In genomic region chr2:8676191-8676914, GRCh38 we compare ENCODE assay signal across 8 cellular contexts. TPM values are rescaled to one million over a fixed set of nuclear protein-coding genes. Genes with fewer than 3 reads are reported as not detected.
DNase-seq lines count a peak whose midpoint lies in the region; ATAC-seq, FAIRE-seq and TF ChIP-seq lines count a peak whose summit lies in the region.

No MANE protein-coding gene starts in this region.

- H4K20me1 ChIP-seq in K562 (replicated peaks; ENCODE audit: control insufficient read depth, insufficient read depth, low read length): no peaks in the 10 kb centered on the region

- H3K9me1 ChIP-seq in K562 (ENCODE audit: control insufficient read depth, insufficient read depth, low read length): no peaks in the 10 kb centered on the region

- TF ChIP-seq EP300 in K562 (IDR thresholded peaks at IDR 0.05; ENCODE audit: low read length): no peak

- H3K27ac ChIP-seq in K562 (ENCODE audit: extremely low read depth, low read depth, low read length) (no peak overlapping the region), iPS DF 6.9 (ENCODE audit: low read length) (no peak overlapping the region)

- POLR2A ChIA-PET in K562 (lab: Yijun Ruan, JAX): interaction anchor here (1.2 kb wide), 1 partner anchor 12 kb away, joined by 3 read pairs; no protein-coding TSS in a partner anchor

- H3K4me1 ChIP-seq in K562 (replicated peaks in 1 of 2; ENCODE audit: control insufficient read depth in 2 of 2, insufficient read depth in 2 of 2, low read length in 2 of 2): peaks cover 26 to 34% of the 10 kb centered on the region in 2 experiments
- H3K4me1 ChIP-seq in iPS DF 6.9 (ENCODE audit: control insufficient read depth, insufficient read depth, low read length): peaks cover 8% of the 10 kb centered on the region; the same call in 1 of the 2 replicates

- H3K79me2 ChIP-seq in K562 (ENCODE audit: control insufficient read depth, insufficient read depth, low read length): peaks cover 4% of the 10 kb centered on the region; the same call in 1 of the 3 replicates

- H3K36me3 ChIP-seq in K562 (ENCODE audit: control insufficient read depth, insufficient read depth, low read length) (no peaks in the 10 kb centered on the region), iPS DF 6.9 (ENCODE audit: control insufficient read depth, insufficient read depth, low read length) (no peaks in the 10 kb centered on the region)

- H2AFZ ChIP-seq in K562 (ENCODE audit: low read depth, low read length): no peak overlapping the region

- H3K27me3 Mint-ChIP-seq in activated T-cell treated with anti-CD3 and anti-CD28 coated beads, Interleukin-2, amount 50 U/mL, for 24 hours: peaks cover 60% of the 10 kb centered on the region

- no peak for TF ChIP-seq POLR2A in K562 (conservative IDR thresholded peaks at IDR 0.05)

- TF ChIP-seq CTCF in K562 (IDR thresholded peaks at IDR 0.05 in 2 of 3, conservative IDR thresholded peaks at IDR 0.05 in 1 of 3; ENCODE audit: insufficient read depth in 2 of 3, low read depth in 1 of 3, low read length in 3 of 3) (no peak), retinal pigment epithelial cell (conservative IDR thresholded peaks at IDR 0.05; ENCODE audit: low read depth, low read length) (no peak), GM10266 (IDR thresholded peaks at IDR 0.05; ENCODE audit: control insufficient read depth, insufficient read depth, low read depth, missing control alignments) (no peak)

- CTCF ChIA-PET in K562 (lab: Yijun Ruan, JAX; ENCODE audit: low intra/inter-chr PET ratio): no interaction called here

- in situ Hi-C loops in K562 (cut with MboI): loop anchor here (25.0 kb wide), 2 partner anchors 664 to 1589 kb away; no protein-coding TSS in a partner anchor

- H3K9me3 Mint-ChIP-seq in activated T-cell treated with anti-CD3 and anti-CD28 coated beads, Interleukin-2, amount 50 U/mL, for 24 hours: peaks cover 19% of the 10 kb centered on the region

- 98% methylated on average over 23 of the region's 51 CpGs for WGBS in K562 (ENCODE audit: insufficient coverage, low coverage, missing lambda C conversion rate)
- no CpG with 5 or more reads among the region's 51 CpGs for WGBS in iPS DF 6.9 (ENCODE audit: insufficient coverage, insufficient read length)

- no peaks in the 10 kb centered on the region; the same call in none of the 2 replicates for H3K9me3 ChIP-seq in K562 (replicated peaks; ENCODE audit: control insufficient read depth, insufficient read depth, low read depth, low read length)
- H3K9me3 ChIP-seq in iPS DF 6.9 (ENCODE audit: control insufficient read depth, insufficient read depth, low read length): no peaks in the 10 kb centered on the region

- no peak overlapping the region for H3K4me2 ChIP-seq in K562 (ENCODE audit: insufficient read depth, low read length)

- ATAC-seq in K562 (no peak), HG02678 (IDR thresholded peaks at IDR 0.05; ENCODE audit: unreplicated experiment) (no peak)

- peaks cover 42% of the 10 kb centered on the region for H3K4me1 Mint-ChIP-seq in activated T-cell treated with anti-CD3 and anti-CD28 coated beads, Interleukin-2, amount 50 U/mL, for 24 hours (ENCODE audit: low read depth)

- H3K4me3 ChIP-seq in K562 (no peak overlapping the region), iPS DF 6.9 (ENCODE audit: low read length) (peak overlapping the region; percentile 11; the same call in 1 of the 2 replicates), retinal pigment epithelial cell (ENCODE audit: low read length) (peak overlapping the region; percentile 45)

- FAIRE-seq in K562 (lab: Jason Lieb, UNC): no peak

- no TSS peak for BruUV-seq in K562 (replicated peaks; lab: Mats Ljungman, UMichigan)

- H3K27ac Mint-ChIP-seq in activated T-cell treated with anti-CD3 and anti-CD28 coated beads, Interleukin-2, amount 50 U/mL, for 24 hours: no peak overlapping the region

- peaks cover 10% of the 10 kb centered on the region for H3K36me3 Mint-ChIP-seq in activated T-cell treated with anti-CD3 and anti-CD28 coated beads, Interleukin-2, amount 50 U/mL, for 24 hours (ENCODE audit: low read depth)

- no peak overlapping the region for H3K4me3 Mint-ChIP-seq in activated T-cell treated with anti-CD3 and anti-CD28 coated beads, Interleukin-2, amount 50 U/mL, for 24 hours

- no peak for TF ChIP-seq RAD21 in K562 (CRISPR knock-in tag; conservative IDR thresholded peaks at IDR 0.05 in 1 of 2, IDR thresholded peaks at IDR 0.05 in 1 of 2)

- no peaks in the 10 kb centered on the region for H3K27me3 ChIP-seq in K562 (ENCODE audit: control insufficient read depth in 2 of 2, insufficient read depth in 2 of 2, low read length in 2 of 2)
- peaks cover 25% of the 10 kb centered on the region for H3K27me3 ChIP-seq in iPS DF 6.9 (ENCODE audit: control insufficient read depth, insufficient read depth, low read length)

- DNase-seq in EH (ENCODE audit: low read depth) (peak; percentile 87), K562 (ENCODE audit: extremely low read depth in 1 of 4, low spot score in 3 of 4) (no peak), iPS DF 6.9 (ENCODE audit: low read depth, low spot score) (no peak), retinal pigment epithelial cell (ENCODE audit: low read depth) (peak; percentile 67), NCI-H2227 (lab: John Stamatoyannopoulos, UW; ENCODE audit: unreplicated experiment) (no peak), GM10266 (ENCODE audit: extremely low spot score) (no peak)
- DNase-seq in activated T-cell treated with anti-CD3 and anti-CD28 coated beads, Interleukin-2, amount 50 U/mL, for 24 hours: no peak

- no peak overlapping the region; a peak in 1 of 4 replicates for H3K9ac ChIP-seq in K562 (ENCODE audit: insufficient read depth in 1 of 2, low read depth in 2 of 2, low read length in 2 of 2)

- intact Hi-C loops in K562 (cut with micrococcal nuclease): loop anchor here (5.0 kb wide), 1 partner anchor 1784 kb away; no protein-coding TSS in a partner anchor

TF ChIP-seq in K562, 482 proteins besides CTCF, POLR2A, EP300 and RAD21:
- 0 out of 2 replicates have a peak, but pooled peaks have one; percentile 22 for TF ChIP-seq ZNF274 (IDR thresholded peaks at IDR 0.05; ENCODE audit: borderline replicate concordance, low read depth, low read length)
- TF ChIP-seq ZBTB33 (CRISPR knock-in tag; IDR thresholded peaks at IDR 0.05): peak; percentile 75
- no peak; the same call in 1 of the 2 replicates for TF ChIP-seq E2F3 (CRISPR knock-in tag; IDR thresholded peaks at IDR 0.05)

RNA-seq across cellular contexts. Expression of gene ID2, which starts 5.5 kb away (rescaled TPM):
- 13.4 and 28.3 TPM in 2 replicates for total RNA-seq in K562 (2011; cell fraction: chromatin; rRNA removed; ENCODE audit: low replicate concordance)
- total RNA-seq in K562 (2011; cell fraction: nucleolus; rRNA removed): 27.2 and 33.5 TPM in 2 replicates
- 24.2 and 26.6 TPM in 2 replicates for total RNA-seq in K562 (2011; cell fraction: nucleoplasm; rRNA removed)
- total RNA-seq in K562 (2014; rRNA removed) (11.3 and 16.6 TPM in 2 replicates), K562 (2014; rRNA removed; fragmentation: Illumina TruSeq; extraction: Trizol) (9.3 and 11.0 TPM in 2 replicates), K562 (2015; rRNA removed; fragmentation: Illumina TruSeq; extraction: Trizol) (6.2 and 8.0 TPM in 2 replicates), K562 (2021) (8.3 and 11.1 TPM in 2 replicates)
- polyA plus RNA-seq in K562 (2011; rRNA removed) (16.7 and 29.0 TPM in 2 replicates), K562 (2014; fragmentation: Illumina TruSeq; extraction: Trizol) (14.9 and 20.5 TPM in 2 replicates), K562 (2014; fragmentation: Nextera tagmentation; extraction: Ambion mirVana) (10 to 100 TPM; 17.4 to 23.1 TPM), K562 (2014; rRNA removed) (28.8 and 35.7 TPM in 2 replicates)
- polyA plus RNA-seq in K562 (2011; cell fraction: cytosol; rRNA removed): 22.2 and 66.4 TPM in 2 replicates
- 29.5 and 79.3 TPM in 2 replicates for polyA plus RNA-seq in K562 (2011; cell fraction: nucleus; rRNA removed)
- 20.6 and 22.3 TPM in 2 replicates for polyA plus RNA-seq in K562 (2012)
- 8.8 and 21.6 TPM in 2 replicates for polyA minus RNA-seq in K562 (2011; rRNA and poly(A)+ RNA removed)
- 6.0 and 9.3 TPM in 2 replicates for polyA minus RNA-seq in K562 (2011; cell fraction: cytosol; rRNA and poly(A)+ RNA removed)
- 38.2 and 39.5 TPM in 2 replicates for polyA minus RNA-seq in K562 (2011; cell fraction: nucleus; rRNA and poly(A)+ RNA removed)

Comparison
In these comparisons a context has a peak if more than half of its experiments do, and no peak if none do; other contexts are left out.
1. DNase-seq: peak in EH (single experiment) and retinal pigment epithelial cell (single experiment); none in K562 (0 of 4), iPS DF 6.9 (single experiment), activated T-cell treated with anti-CD3 and anti-CD28 coated beads, Interleukin-2, amount 50 U/mL, for 24 hours (single experiment), NCI-H2227 (single experiment) and GM10266 (single experiment).